ENCODE assay signal across 11 cellular contexts in the genomic region with DNA sequence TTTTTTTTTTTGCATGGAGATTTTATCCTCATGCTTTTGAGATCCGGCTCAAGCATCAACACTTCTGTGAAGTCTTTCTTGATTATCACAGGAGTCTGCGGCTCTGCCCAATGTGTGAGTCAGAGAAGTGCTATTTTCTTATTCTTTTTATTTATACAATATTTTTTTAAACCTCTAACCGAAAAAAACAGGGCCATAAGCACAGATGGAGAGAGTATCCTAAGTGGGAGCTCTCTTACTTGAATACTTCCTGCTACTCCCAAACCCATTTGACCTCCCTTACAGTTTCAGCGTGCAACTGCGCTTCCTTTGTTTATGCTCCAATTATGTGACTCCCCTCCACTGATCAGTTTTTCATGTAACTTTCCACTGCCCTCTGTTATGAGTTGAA. TPM values are rescaled to one million over a fixed set of nuclear protein-coding genes. Genes with fewer than 3 reads are reported as not detected.
A peak's percentile ranks its signal among the peaks of the same experiment; 100 is the strongest.
DNase-seq lines count a peak whose midpoint lies in the region; ATAC-seq and TF ChIP-seq lines count a peak whose summit lies in the region.
"Had no signal": no experiment of that assay in that cellular context is flagged by ENCODE, and none has a peak within 500 bp of the region (broad histone marks: within the 10 kb centered on the region; RNA-seq: fewer than 3 reads in every experiment).

No MANE protein-coding gene starts in this region.

- H3K4me2 ChIP-seq in mesenchymal stem cell (ENCODE audit: low read length, poor library complexity, severe bottlenecking), result no peak overlapping the region

- no peak overlapping the region for H2BK5ac ChIP-seq in mesenchymal stem cell (ENCODE audit: low read depth, low read length, poor library complexity, severe bottlenecking)

- no peak overlapping the region for H2BK15ac ChIP-seq in mesenchymal stem cell (ENCODE audit: low read depth, poor library complexity, severe bottlenecking)

- no peak overlapping the region for H2BK120ac ChIP-seq in mesenchymal stem cell (ENCODE audit: low read depth, low read length)

- DNase-seq in right cardiac atrium (no peak), left ventricle myocardium superior (no peak), brain microvascular endothelial cell (peak; percentile 87), mesenchymal stem cell (peak; percentile 87), aorta (no peak), GM13977 (ENCODE audit: low spot score) (no peak), germinal center (ENCODE audit: low spot score) (no peak)
- DNase-seq in activated CD4-positive, alpha-beta T cell treated with anti-CD3 and anti-CD28 coated beads for 36 hours, result no peak
- DNase-seq: pancreas had no signal

- no peak overlapping the region for H3K14ac ChIP-seq in mesenchymal stem cell (ENCODE audit: low read length in 2 of 2)

- ATAC-seq in right cardiac atrium, result no peak
- ATAC-seq in left ventricle myocardium superior, result no peak
- peak; percentile 42 for ATAC-seq in aorta (ENCODE audit: low FRiP score)
- ATAC-seq in activated CD4-positive, alpha-beta T cell treated with anti-CD3 and anti-CD28 coated beads for 36 hours, result no peak

- intact Hi-C loops in right cardiac atrium (cut with DNase I), result loop anchor here (5.0 to 10.0 kb wide), 6 partner anchors 192 to 355 kb away; no protein-coding TSS in a partner anchor
- intact Hi-C loops in left ventricle myocardium superior (cut with micrococcal nuclease), result loop anchor here (10.0 kb wide), 2 partner anchors 195 to 435 kb away; no protein-coding TSS in a partner anchor
- intact Hi-C loops in aorta (cut with DNase I), result loop anchor here (5.0 to 10.0 kb wide), 7 partner anchors 65 to 438 kb away; no protein-coding TSS in a partner anchor
- intact Hi-C loops in activated CD4-positive, alpha-beta T cell treated with anti-CD3 and anti-CD28 coated beads for 36 hours (cut with DNase I, micrococcal nuclease), result loop anchor here in 1 of 2 experiments (5.0 kb wide), 1 partner anchor 67 kb away; no protein-coding TSS in a partner anchor

- H3K27me3 Mint-ChIP-seq in activated CD4-positive, alpha-beta T cell treated with anti-CD3 and anti-CD28 coated beads for 36 hours, result no peaks in the 10 kb centered on the region

- in situ Hi-C loops in brain microvascular endothelial cell (cut with HindIII; ENCODE audit: low pct_ligation_motif_present, low sequenced_read_pairs), result no loop called here
- in situ Hi-C loops in GM13977 (cut with MboI; ENCODE audit: low pct_unique_long_range_greater_than_20kb, low sequenced_read_pairs, unreplicated experiment), result loop anchor here (10.0 kb wide), 3 partner anchors 255 to 435 kb away; no protein-coding TSS in a partner anchor

- H3K9ac ChIP-seq in mesenchymal stem cell (ENCODE audit: low read length), result peak overlapping the region; percentile 24

- H3K4me3 Mint-ChIP-seq in activated CD4-positive, alpha-beta T cell treated with anti-CD3 and anti-CD28 coated beads for 36 hours, result no peak overlapping the region
- H3K4me3 Mint-ChIP-seq: GM23338 had no signal

- H3K23ac ChIP-seq in mesenchymal stem cell (ENCODE audit: low read length in 2 of 2), result no peak overlapping the region

- H3K4me1 ChIP-seq in right cardiac atrium (ENCODE audit: control insufficient read depth, insufficient read depth, low read length), result no peaks in the 10 kb centered on the region
- H3K4me1 ChIP-seq in mesenchymal stem cell (ENCODE audit: control insufficient read depth, insufficient read depth, low read depth, low read length), result peaks cover 4% of the 10 kb centered on the region
- peaks cover 2 to 5% of the 10 kb centered on the region in 2 donors for H3K4me1 ChIP-seq in aorta (ENCODE audit: control insufficient read depth in 1 of 2, insufficient read depth in 2 of 2, low read length in 2 of 2)

- H3K4me3 ChIP-seq in right cardiac atrium (ENCODE audit: low read length), result no peak overlapping the region
- no peak overlapping the region for H3K4me3 ChIP-seq in brain microvascular endothelial cell (ENCODE audit: low read depth, low read length)
- no peak overlapping the region for H3K4me3 ChIP-seq in mesenchymal stem cell (ENCODE audit: insufficient read depth in 1 of 2, low read depth in 1 of 2, low read length in 2 of 2)
- no peak overlapping the region for H3K4me3 ChIP-seq in aorta (ENCODE audit: low read length in 2 of 2)
- H3K4me3 ChIP-seq: GM23338, pancreas had no signal

- no peak overlapping the region for H3K27ac Mint-ChIP-seq in activated CD4-positive, alpha-beta T cell treated with anti-CD3 and anti-CD28 coated beads for 36 hours
- H3K27ac Mint-ChIP-seq: GM23338 had no signal

- POLR2A ChIA-PET in activated CD4-positive, alpha-beta T cell treated with anti-CD3 and anti-CD28 coated beads for 36 hours (lab: Charles Lee), result no interaction called here

- no peak overlapping the region for H4K8ac ChIP-seq in mesenchymal stem cell (ENCODE audit: low read length)

- CTCF ChIA-PET in activated CD4-positive, alpha-beta T cell treated with anti-CD3 and anti-CD28 coated beads for 36 hours (lab: Charles Lee), result interaction anchor here (1.0 to 1.6 kb wide), 12 partner anchors 30 to 527 kb away, joined by 3 to 11 read pairs (median 4); no protein-coding TSS in a partner anchor

- H3K18ac ChIP-seq in mesenchymal stem cell (ENCODE audit: low read depth in 1 of 2, low read length in 2 of 2), result peak overlapping the region in 1 of 2 experiments; percentile 31

- peak overlapping the region; percentile 39 for H3K27ac ChIP-seq in right cardiac atrium (ENCODE audit: low read length)
- H3K27ac ChIP-seq in brain microvascular endothelial cell, result peak overlapping the region; percentile 95
- peak overlapping the region; percentile 77 for H3K27ac ChIP-seq in mesenchymal stem cell (ENCODE audit: low read length, poor library complexity, severe bottlenecking)
- H3K27ac ChIP-seq in aorta (ENCODE audit: low read depth in 1 of 2, low read length in 2 of 2), result peak overlapping the region; percentile 5 to 69
- H3K27ac ChIP-seq: C4-2B had no signal

- no peaks in the 10 kb centered on the region for H3K9me3 Mint-ChIP-seq in activated CD4-positive, alpha-beta T cell treated with anti-CD3 and anti-CD28 coated beads for 36 hours (ENCODE audit: low read depth)
- H3K9me3 Mint-ChIP-seq: GM23338 had no signal

- peaks cover 58% of the 10 kb centered on the region for H3K4me1 Mint-ChIP-seq in activated CD4-positive, alpha-beta T cell treated with anti-CD3 and anti-CD28 coated beads for 36 hours

- H3K36me3 ChIP-seq in brain microvascular endothelial cell (replicated peaks) (no peaks in the 10 kb centered on the region), mesenchymal stem cell (ENCODE audit: control insufficient read depth in 1 of 2, insufficient read depth in 2 of 2, low read depth in 1 of 2, low read length in 2 of 2) (no peaks in the 10 kb centered on the region), aorta (ENCODE audit: control insufficient read depth in 1 of 2, insufficient read depth in 2 of 2, low read length in 1 of 2) (no peaks in the 10 kb centered on the region)
- H3K36me3 ChIP-seq: pancreas had no signal

- H2AFZ ChIP-seq in mesenchymal stem cell (ENCODE audit: low read depth, low read length), result no peak overlapping the region

- peak overlapping the region in 1 of 2 experiments; percentile 64 for H2BK12ac ChIP-seq in mesenchymal stem cell (ENCODE audit: low read length in 2 of 2)

- H3K27me3 ChIP-seq in right cardiac atrium (ENCODE audit: control insufficient read depth, insufficient read depth) (no peaks in the 10 kb centered on the region), brain microvascular endothelial cell (replicated peaks) (no peaks in the 10 kb centered on the region), mesenchymal stem cell (ENCODE audit: control insufficient read depth in 1 of 2, insufficient read depth in 1 of 2, low read length in 2 of 2) (no peaks in the 10 kb centered on the region), aorta (ENCODE audit: control insufficient read depth in 1 of 2, insufficient read depth in 2 of 2, low read length in 1 of 2) (no peaks in the 10 kb centered on the region)
- H3K27me3 ChIP-seq: pancreas had no signal

- no peak overlapping the region for H4K91ac ChIP-seq in mesenchymal stem cell (ENCODE audit: low read length)

- H3K4ac ChIP-seq in mesenchymal stem cell (ENCODE audit: low read depth in 1 of 2, low read length in 2 of 2), result no peak overlapping the region

- no peaks in the 10 kb centered on the region for H3K79me1 ChIP-seq in mesenchymal stem cell (replicated peaks; ENCODE audit: low read length, poor library complexity, severe bottlenecking)

- H3K36me3 Mint-ChIP-seq in activated CD4-positive, alpha-beta T cell treated with anti-CD3 and anti-CD28 coated beads for 36 hours (ENCODE audit: low read depth), result no peaks in the 10 kb centered on the region

- WGBS in right cardiac atrium, result 49% methylated on average over 5 of the region's 5 CpGs
- WGBS in mesenchymal stem cell, result 0% methylated on average over 3 of the region's 5 CpGs
- 23% methylated on average over 5 of the region's 5 CpGs for WGBS in aorta, 2 donors

- H3K9me3 ChIP-seq in right cardiac atrium (ENCODE audit: control insufficient read depth, low read length), result no peaks in the 10 kb centered on the region
- H3K9me3 ChIP-seq in mesenchymal stem cell (ENCODE audit: control insufficient read depth, low read length), result no peaks in the 10 kb centered on the region
- no peaks in the 10 kb centered on the region for H3K9me3 ChIP-seq in aorta (ENCODE audit: control insufficient read depth, low read length)
- H3K9me3 ChIP-seq: pancreas had no signal

- no peak for TF ChIP-seq CTCF in brain microvascular endothelial cell (IDR thresholded peaks at IDR 0.05; ENCODE audit: low read depth, low read length, missing control alignments)
- no peak for TF ChIP-seq CTCF in GM13977 (IDR thresholded peaks at IDR 0.05; ENCODE audit: extremely low read depth, insufficient read depth, missing control alignments)

- no peak overlapping the region for H2AK5ac ChIP-seq in mesenchymal stem cell (ENCODE audit: low read length, severe bottlenecking)

RNA-seq across cellular contexts. Expression of a gene that starts 8.7 kb away (rescaled TPM):
- total RNA-seq in right cardiac atrium, result 10 to 100 TPM; 46.5 to 50.7 (median 47.9) TPM
- 11.8 TPM for polyA plus RNA-seq in right cardiac atrium
- 45.2 TPM for total RNA-seq in left ventricle myocardium superior
- polyA plus RNA-seq in mesenchymal stem cell (2013, experiment 1 of 2), result 16.8 TPM
- 16.0 TPM for polyA plus RNA-seq in mesenchymal stem cell (2013, experiment 2 of 2)
- total RNA-seq in aorta, result 10 to 100 TPM; 77.3 to 85.5 TPM
- 10 to 100 TPM; 11.5 to 14.2 TPM for polyA plus RNA-seq in aorta
- total RNA-seq in activated CD4-positive, alpha-beta T cell treated with anti-CD3 and anti-CD28 coated beads for 36 hours, result 10 to 100 TPM; 19.8 to 22.8 TPM

Comparison
In these comparisons a context has a peak if more than half of its experiments do, and no peak if none do; other contexts are left out.
1. DNase-seq: peak in brain microvascular endothelial cell (single experiment) and mesenchymal stem cell (single experiment); none in right cardiac atrium (0 of 3), left ventricle myocardium superior (single experiment), aorta (0 of 2), GM13977 (single experiment), germinal center (single experiment) and activated CD4-positive, alpha-beta T cell treated with anti-CD3 and anti-CD28 coated beads for 36 hours (single experiment).
2. H3K27ac ChIP-seq: peak in every context shown above with its lines; median percentile 95 in brain microvascular endothelial cell; 77 in mesenchymal stem cell; 39 in right cardiac atrium; 37 in aorta.